In genomic region chr1:166166701-166167394, GRCh38 we compare ENCODE assay signal across 8 cellular contexts. TPM values are rescaled to one million over a fixed set of nuclear protein-coding genes. Genes with fewer than 3 reads are reported as not detected.
DNase-seq lines count a peak whose midpoint lies in the region; ATAC-seq and TF ChIP-seq lines count a peak whose summit lies in the region.

FAM78B (minus strand) TSS chr1:166167001; CDS start chr1:166166248, 753 bp downstream.

- peak within 1 kb of the TSS; percentile 61 for H3K4me2 ChIP-seq in mesendoderm (ENCODE audit: low read length)

- CTCF ChIA-PET in AG04450 (lab: Charles Lee), result interaction anchor here (1.6 kb wide), 1 partner anchor 242 kb away, joined by 4 read pairs; no protein-coding TSS in a partner anchor

- H3K23ac ChIP-seq in mesendoderm (ENCODE audit: low read length), result no peak within 1 kb of the TSS

- H3K4ac ChIP-seq in mesendoderm (ENCODE audit: low read depth, low read length), result no peak within 1 kb of the TSS

- DNase-seq in AG04450 (ENCODE audit: low read depth, low spot score) (no peak), NCI-H748 (lab: John Stamatoyannopoulos, UW; ENCODE audit: unreplicated experiment) (peak; percentile 87), endodermal cell (peak; percentile 91), mesendoderm (peak; percentile 86)
- DNase-seq in activated CD8-positive, alpha-beta memory T cell treated with anti-CD3 and anti-CD28 coated beads for 24 hours, result peak; percentile 84
- peak; percentile 31 to 37 for DNase-seq in stimulated activated CD8-positive, alpha-beta memory T cell treated with anti-CD3 and anti-CD28 coated beads, Interleukin-2, amount 100 ng/mL, for 48 hours (ENCODE audit: low read depth in 2 of 2)

- H3K27me3 Mint-ChIP-seq in endodermal cell (ENCODE audit: insufficient read depth), result peaks cover 62% of the 10 kb centered on the region

- no peak within 1 kb of the TSS for H2BK15ac ChIP-seq in mesendoderm (replicated peaks; ENCODE audit: low read depth)

- peak within 1 kb of the TSS; percentile 72 for H3K4me3 Mint-ChIP-seq in endodermal cell

- ATAC-seq in GM18867 (IDR thresholded peaks at IDR 0.05; ENCODE audit: unreplicated experiment), result peak; percentile 47
- peak; percentile 41 for ATAC-seq in HG03095 (IDR thresholded peaks at IDR 0.05; ENCODE audit: unreplicated experiment)

- H3K9me3 Mint-ChIP-seq in endodermal cell, result no peaks in the 10 kb centered on the region

- H3K27ac Mint-ChIP-seq in endodermal cell, result no peak within 1 kb of the TSS

- H3K36me3 ChIP-seq in endodermal cell (ENCODE audit: control insufficient read depth, insufficient read depth, low read length) (no peaks in the 10 kb centered on the region), mesendoderm (ENCODE audit: control insufficient read depth, insufficient read depth, low read length) (no peaks in the 10 kb centered on the region)

- no peak within 1 kb of the TSS for H4K8ac ChIP-seq in mesendoderm (ENCODE audit: low read depth, low read length)

- no peak for TF ChIP-seq CTCF in AG04450 (IDR thresholded peaks at IDR 0.05; ENCODE audit: low read depth, low read length)
- TF ChIP-seq CTCF in endodermal cell (conservative IDR thresholded peaks at IDR 0.05), result peak; percentile 40

- H3K4me3 ChIP-seq in AG04450 (ENCODE audit: low read depth, low read length) (peak within 1 kb of the TSS; percentile 62), endodermal cell (ENCODE audit: low read length) (peak within 1 kb of the TSS; percentile 82), mesendoderm (ENCODE audit: low read length) (peak within 1 kb of the TSS; percentile 35)

- H3K27me3 ChIP-seq in AG04450 (ENCODE audit: control insufficient read depth, insufficient read depth, low read length) (peaks cover 17% of the 10 kb centered on the region), endodermal cell (ENCODE audit: control insufficient read depth, insufficient read depth, low read length, poor library complexity, severe bottlenecking) (peaks cover 40% of the 10 kb centered on the region), mesendoderm (ENCODE audit: insufficient read depth, low read length, poor library complexity) (peaks cover 18% of the 10 kb centered on the region)

- H3K27ac ChIP-seq in AG04450 (ENCODE audit: low read depth, low read length) (no peak within 1 kb of the TSS), endodermal cell (ENCODE audit: low read depth, low read length) (no peak within 1 kb of the TSS), mesendoderm (ENCODE audit: low read depth, low read length) (no peak within 1 kb of the TSS)

- no peak within 1 kb of the TSS for H3K9ac ChIP-seq in endodermal cell (ENCODE audit: extremely low read depth, low read length, poor library complexity, severe bottlenecking)
- peak within 1 kb of the TSS; percentile 58 for H3K9ac ChIP-seq in mesendoderm (ENCODE audit: low read length)

- no peak within 1 kb of the TSS for H4K5ac ChIP-seq in mesendoderm (ENCODE audit: low read length)

- H3K56ac ChIP-seq in mesendoderm (ENCODE audit: low read length), result peak within 1 kb of the TSS; percentile 77

- no peaks in the 10 kb centered on the region for H3K79me1 ChIP-seq in mesendoderm (ENCODE audit: low read length)

- POLR2A ChIA-PET in AG04450 (lab: Yijun Ruan, JAX), result no interaction called here

- 1 to 5% methylated on average over 17 to 58 of the region's 60 CpGs for WGBS in endodermal cell (ENCODE audit: insufficient coverage in 1 of 2, insufficient read length in 1 of 2), 2 experiments
- WGBS in mesendoderm (ENCODE audit: extremely low coverage, insufficient coverage, low lambda C conversion rate), result no CpG with 5 or more reads among the region's 60 CpGs

- peak within 1 kb of the TSS; percentile 57 for H3K18ac ChIP-seq in mesendoderm (ENCODE audit: low read length)

- H2AK5ac ChIP-seq in mesendoderm (ENCODE audit: low read length), result no peak within 1 kb of the TSS

- H3K4me1 Mint-ChIP-seq in endodermal cell, result peaks cover 23% of the 10 kb centered on the region

- no peaks in the 10 kb centered on the region for H3K36me3 Mint-ChIP-seq in endodermal cell (ENCODE audit: low read depth)

- peaks cover 2% of the 10 kb centered on the region; the same call in 1 of the 2 replicates for H3K9me3 ChIP-seq in AG04450 (ENCODE audit: control insufficient read depth, insufficient read depth, low read length)
- no peaks in the 10 kb centered on the region for H3K9me3 ChIP-seq in endodermal cell (ENCODE audit: control insufficient read depth, low read length)

- no peaks in the 10 kb centered on the region for H3K4me1 ChIP-seq in endodermal cell (ENCODE audit: control insufficient read depth, insufficient read depth, low read length)
- H3K4me1 ChIP-seq in mesendoderm (ENCODE audit: control insufficient read depth, low read depth, low read length), result no peaks in the 10 kb centered on the region

- H2BK5ac ChIP-seq in mesendoderm (ENCODE audit: low read length), result no peak within 1 kb of the TSS

- H3K79me2 ChIP-seq in mesendoderm (ENCODE audit: control insufficient read depth, insufficient read depth, low read length), result no peaks in the 10 kb centered on the region

- H2BK120ac ChIP-seq in mesendoderm (ENCODE audit: low read depth, low read length), result peak within 1 kb of the TSS; percentile 99

RNA-seq across cellular contexts. Expression of gene FAM78B, which starts in this region (rescaled TPM):
- 0.05 TPM in 1 of 2 replicates, not detected in the other for polyA plus RNA-seq in AG04450 (2011; rRNA removed)
- polyA minus RNA-seq in AG04450 (2011; rRNA and poly(A)+ RNA removed), result 0.14 TPM in 1 of 2 replicates, not detected in the other
- total RNA-seq in endodermal cell, result 1 to 10 TPM; 2.3 to 4.2 TPM
- polyA plus RNA-seq in endodermal cell (2013, experiment 1 of 2), result 2.5 TPM
- 2.2 TPM for polyA plus RNA-seq in endodermal cell (2013, experiment 2 of 2)
- 1.1 TPM for polyA plus RNA-seq in mesendoderm (2013, experiment 1 of 2)
- polyA plus RNA-seq in mesendoderm (2013, experiment 2 of 2), result 1.1 TPM
